In the genomic region with DNA sequence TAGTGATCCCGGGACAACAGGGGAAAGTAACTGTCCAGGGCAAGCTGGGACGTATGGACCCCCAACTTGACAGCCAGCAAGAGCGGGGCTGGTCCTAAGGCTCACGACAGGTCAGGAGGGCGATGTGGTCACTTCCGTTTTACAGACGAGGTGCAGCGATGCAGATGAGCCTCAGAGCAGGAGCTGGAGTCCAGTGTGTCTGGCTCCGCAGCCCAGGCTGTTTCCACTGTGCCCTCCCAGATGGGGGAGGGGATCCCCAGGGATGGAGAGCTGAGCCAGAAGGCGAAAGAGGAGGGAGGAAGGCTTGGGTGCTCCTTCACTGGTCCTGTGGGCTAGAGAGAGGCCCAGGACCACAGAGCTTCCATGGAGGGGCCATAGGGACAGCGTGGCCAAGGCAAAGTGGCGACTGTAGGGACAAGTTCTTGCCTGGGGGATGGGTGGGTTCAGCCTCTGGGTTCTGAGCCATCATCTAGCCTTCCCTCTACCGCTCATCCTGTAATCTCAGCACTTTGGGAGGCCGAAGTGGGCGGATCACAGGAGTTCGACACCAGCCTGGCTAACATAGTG, we compare ENCODE assay signal across 20 cellular contexts. TPM values are rescaled to one million over a fixed set of nuclear protein-coding genes. Genes with fewer than 3 reads are reported as not detected.
A peak's percentile ranks its signal among the peaks of the same experiment; 100 is the strongest.
DNase-seq lines count a peak whose midpoint lies in the region; ATAC-seq and TF ChIP-seq lines count a peak whose summit lies in the region.
"Had no signal": no experiment of that assay in that cellular context is flagged by ENCODE, and none has a peak within 500 bp of the region (broad histone marks: within the 10 kb centered on the region; RNA-seq: fewer than 3 reads in every experiment).

No MANE protein-coding gene starts in this region.

- H3K4me3 ChIP-seq in epithelial cell of esophagus (ENCODE audit: low read length) (peak overlapping the region; percentile 11), tibial nerve (peak overlapping the region in 1 of 4 donors; percentile 74), ovary (no peak overlapping the region)

- H3K9me3 ChIP-seq in T-helper 17 cell (ENCODE audit: control insufficient read depth, low read length, poor library complexity, severe bottlenecking) (no peaks in the 10 kb centered on the region), tibial nerve (no peaks in the 10 kb centered on the region), ovary (no peaks in the 10 kb centered on the region)

- peak overlapping the region in 3 of 4 donors; percentile 58 to 96 (median 74) for H3K27ac ChIP-seq in tibial nerve
- H3K27ac ChIP-seq in ovary = no peak overlapping the region

- TF ChIP-seq CTCF in epithelial cell of esophagus (IDR thresholded peaks at IDR 0.05; ENCODE audit: insufficient read depth, low read depth, low read length, missing control alignments) (no peak), nephron progenitor cell (IDR thresholded peaks at IDR 0.05) (no peak), tibial nerve (IDR thresholded peaks at IDR 0.05) (no peak), ovary (IDR thresholded peaks at IDR 0.05) (no peak)

- ATAC-seq in T-helper 17 cell = no peak
- ATAC-seq in stimulated activated memory B cell treated with anti-CD40 and anti-IgM and Interleukin-4, amounts not matched to agents 10 μg/mL and 1 μg/mL and 100 μg/mL, for 72 hours = no peak
- ATAC-seq: activated CD8-positive, alpha-beta memory T cell treated with anti-CD3 and anti-CD28 coated beads, Interleukin-2, amount 10 ng/mL, durations not matched to agents 7 days and 5 days; left lobe of liver; natural killer cell treated with Interleukin-12 subunit alpha and Interleukin-12 subunit beta and Interleukin-15 and Interleukin-18, amount 100 ng/mL, for 72 hours; Panc1 had no signal

- H3K27ac Mint-ChIP-seq in T-helper 17 cell = peak overlapping the region; percentile 61
- H3K27ac Mint-ChIP-seq in nephron progenitor cell = peak overlapping the region; percentile 78
- H3K27ac Mint-ChIP-seq in stimulated activated memory B cell treated with anti-CD40 and anti-IgM and Interleukin-4, amounts not matched to agents 10 μg/mL and 1 μg/mL and 100 μg/mL, for 72 hours = no peak overlapping the region
- H3K27ac Mint-ChIP-seq: activated CD8-positive, alpha-beta memory T cell treated with anti-CD3 and anti-CD28 coated beads, Interleukin-2, amount 10 ng/mL, durations not matched to agents 7 days and 5 days; activated naive CD4-positive, alpha-beta T cell treated with anti-CD3 and anti-CD28 coated beads for 36 hours; CD14-positive monocyte; natural killer cell treated with Interleukin-12 subunit alpha and Interleukin-12 subunit beta and Interleukin-15 and Interleukin-18, amount 100 ng/mL, for 72 hours; stimulated activated naive CD8-positive, alpha-beta T cell treated with anti-CD3 and anti-CD28 coated beads, Interleukin-15, Interleukin-2, amounts not matched to agents 100 ng/mL and 50 ng/mL, for 24 hours had no signal

- H3K27me3 ChIP-seq in tibial nerve (no peaks in the 10 kb centered on the region), ovary (no peaks in the 10 kb centered on the region)

- no peaks in the 10 kb centered on the region for H3K9me3 Mint-ChIP-seq in nephron progenitor cell
- H3K9me3 Mint-ChIP-seq in stimulated activated memory B cell treated with anti-CD40 and anti-IgM and Interleukin-4, amounts not matched to agents 10 μg/mL and 1 μg/mL and 100 μg/mL, for 72 hours = no peaks in the 10 kb centered on the region
- H3K9me3 Mint-ChIP-seq: activated naive CD4-positive, alpha-beta T cell treated with anti-CD3 and anti-CD28 coated beads for 36 hours; natural killer cell treated with Interleukin-12 subunit alpha and Interleukin-12 subunit beta and Interleukin-15 and Interleukin-18, amount 100 ng/mL, for 72 hours; stimulated activated naive CD8-positive, alpha-beta T cell treated with anti-CD3 and anti-CD28 coated beads, Interleukin-15, Interleukin-2, amounts not matched to agents 100 ng/mL and 50 ng/mL, for 24 hours had no signal

- TF ChIP-seq POLR2A in tibial nerve (IDR thresholded peaks at IDR 0.05) (no peak), ovary (IDR thresholded peaks at IDR 0.05) (no peak)

- H3K4me1 Mint-ChIP-seq in T-helper 17 cell = peaks cover 21% of the 10 kb centered on the region
- H3K4me1 Mint-ChIP-seq in nephron progenitor cell = peaks cover 58% of the 10 kb centered on the region
- peaks cover 11% of the 10 kb centered on the region for H3K4me1 Mint-ChIP-seq in stimulated activated memory B cell treated with anti-CD40 and anti-IgM and Interleukin-4, amounts not matched to agents 10 μg/mL and 1 μg/mL and 100 μg/mL, for 72 hours

- WGBS in tibial nerve, 2 donors = 60 to 64% methylated on average over 16 of the region's 16 CpGs
- 65 to 77% (median 77%) methylated on average over 16 of the region's 16 CpGs for WGBS in ovary, 3 donors

- DNase-seq in T-helper 17 cell = no peak
- no peak for DNase-seq in epithelial cell of esophagus (ENCODE audit: low read depth)
- peak; percentile 27 for DNase-seq in nephron progenitor cell
- DNase-seq in tibial nerve (ENCODE audit: low spot score in 2 of 2) = no peak
- no peak for DNase-seq in ovary
- DNase-seq in dedifferentiated amniotic fluid mesenchymal stem cell (ENCODE audit: extremely low spot score) = no peak
- DNase-seq: activated CD8-positive, alpha-beta memory T cell treated with anti-CD3 and anti-CD28 coated beads, Interleukin-2, amount 10 ng/mL, durations not matched to agents 7 days and 5 days; activated naive CD4-positive, alpha-beta T cell treated with anti-CD3 and anti-CD28 coated beads for 36 hours; caudate nucleus; DMS79; hypothalamus; NCI-H1694; NCI-H69 had no signal

- H3K36me3 ChIP-seq in tibial nerve = peaks cover 0 to 66% (median 5%) of the 10 kb centered on the region in 3 donors
- H3K36me3 ChIP-seq in ovary = no peaks in the 10 kb centered on the region

- peaks cover 0 to 91% (median 58%) of the 10 kb centered on the region in 4 donors for H3K4me1 ChIP-seq in tibial nerve
- peaks cover 48% of the 10 kb centered on the region for H3K4me1 ChIP-seq in ovary (ENCODE audit: insufficient read depth)

- TF ChIP-seq EP300 in tibial nerve (IDR thresholded peaks at IDR 0.05) = no peak
- TF ChIP-seq EP300 in ovary (IDR thresholded peaks at IDR 0.05) = no peak

- intact Hi-C loops in ovary (cut with DNase I) = no loop called here

- H3K36me3 Mint-ChIP-seq in T-helper 17 cell (ENCODE audit: low read depth) (no peaks in the 10 kb centered on the region), nephron progenitor cell (ENCODE audit: low read depth) (peaks cover 32% of the 10 kb centered on the region)
- no peaks in the 10 kb centered on the region for H3K36me3 Mint-ChIP-seq in stimulated activated memory B cell treated with anti-CD40 and anti-IgM and Interleukin-4, amounts not matched to agents 10 μg/mL and 1 μg/mL and 100 μg/mL, for 72 hours
- H3K36me3 Mint-ChIP-seq: activated CD8-positive, alpha-beta memory T cell treated with anti-CD3 and anti-CD28 coated beads, Interleukin-2, amount 10 ng/mL, durations not matched to agents 7 days and 5 days; natural killer cell treated with Interleukin-12 subunit alpha and Interleukin-12 subunit beta and Interleukin-15 and Interleukin-18, amount 100 ng/mL, for 72 hours had no signal

- H3K4me3 Mint-ChIP-seq in T-helper 17 cell = no peak overlapping the region
- H3K4me3 Mint-ChIP-seq in nephron progenitor cell = peak overlapping the region; percentile 59
- H3K4me3 Mint-ChIP-seq in stimulated activated memory B cell treated with anti-CD40 and anti-IgM and Interleukin-4, amounts not matched to agents 10 μg/mL and 1 μg/mL and 100 μg/mL, for 72 hours = no peak overlapping the region
- H3K4me3 Mint-ChIP-seq: activated CD8-positive, alpha-beta memory T cell treated with anti-CD3 and anti-CD28 coated beads, Interleukin-2, amount 10 ng/mL, durations not matched to agents 7 days and 5 days; activated naive CD4-positive, alpha-beta T cell treated with anti-CD3 and anti-CD28 coated beads for 36 hours; CD14-positive monocyte; natural killer cell treated with Interleukin-12 subunit alpha and Interleukin-12 subunit beta and Interleukin-15 and Interleukin-18, amount 100 ng/mL, for 72 hours; stimulated activated naive CD8-positive, alpha-beta T cell treated with anti-CD3 and anti-CD28 coated beads, Interleukin-15, Interleukin-2, amounts not matched to agents 100 ng/mL and 50 ng/mL, for 24 hours had no signal

- H3K27me3 Mint-ChIP-seq in T-helper 17 cell (no peaks in the 10 kb centered on the region), nephron progenitor cell (ENCODE audit: low read depth, poor library complexity) (no peaks in the 10 kb centered on the region)
- H3K27me3 Mint-ChIP-seq in stimulated activated memory B cell treated with anti-CD40 and anti-IgM and Interleukin-4, amounts not matched to agents 10 μg/mL and 1 μg/mL and 100 μg/mL, for 72 hours = peaks cover 8% of the 10 kb centered on the region
- H3K27me3 Mint-ChIP-seq: natural killer cell treated with Interleukin-12 subunit alpha and Interleukin-12 subunit beta and Interleukin-15 and Interleukin-18, amount 100 ng/mL, for 72 hours; stimulated activated naive CD8-positive, alpha-beta T cell treated with anti-CD3 and anti-CD28 coated beads, Interleukin-15, Interleukin-2, amounts not matched to agents 100 ng/mL and 50 ng/mL, for 24 hours had no signal

RNA-seq across cellular contexts. Expression of gene SNX33, which starts 5.7 kb away (rescaled TPM):
- total RNA-seq in T-helper 17 cell (1 to 10 TPM; 1.7 to 1.8 TPM), tibial nerve (10 to 100 TPM; 29.7 to 44.9 (median 31.1) TPM), ovary (10 to 100 TPM; 16.0 to 37.3 (median 32.3) TPM)
- polyA plus RNA-seq in ovary = 10 to 100 TPM; 23.4 to 28.3 TPM

RNA-seq across cellular contexts. Expression of gene IMP3, which starts 13.4 kb away (rescaled TPM):
- total RNA-seq in T-helper 17 cell (10 to 100 TPM; 30.1 to 35.5 TPM), tibial nerve (100 to 1,000 TPM; 163 to 179 (median 170) TPM), ovary (100 to 1,000 TPM in 2 of 7 donors, 10 to 100 TPM in 5; 45.1 to 106 (median 59.6) TPM)
- polyA plus RNA-seq in ovary = 10 to 100 TPM; 47.1 to 51.6 TPM

RNA-seq across cellular contexts. Expression of gene SNUPN, which starts 27.9 kb away (rescaled TPM):
- total RNA-seq in T-helper 17 cell (10 to 100 TPM; 14.5 to 15.0 TPM), tibial nerve (10 to 100 TPM; 16.3 to 35.1 (median 23.7) TPM), ovary (10 to 100 TPM; 20.4 to 34.5 (median 27.5) TPM)
- 10 to 100 TPM; 29.2 to 35.3 TPM for polyA plus RNA-seq in ovary

RNA-seq across cellular contexts. Expression of gene CSPG4, which starts 59.2 kb away (rescaled TPM):
- total RNA-seq in T-helper 17 cell = under 1 TPM in 1 of 2 donors, not detected in 1; 0.08 TPM
- 100 to 1,000 TPM; 100 to 132 (median 115) TPM for total RNA-seq in tibial nerve
- total RNA-seq in ovary = 10 to 100 TPM in 2 of 7 donors, 1 to 10 TPM in 5; 4.2 to 30.0 (median 5.2) TPM
- polyA plus RNA-seq in ovary = 1 to 10 TPM; 3.3 to 7.8 TPM
- total RNA-seq: activated naive CD4-positive, alpha-beta T cell treated with anti-CD3 and anti-CD28 coated beads for 36 hours; endothelial cell of umbilical vein; natural killer cell treated with Interleukin-12 subunit alpha and Interleukin-12 subunit beta and Interleukin-15 and Interleukin-18, amount 100 ng/mL, for 72 hours had no signal
- polyA plus RNA-seq: CD14-positive monocyte, endothelial cell of umbilical vein had no signal

Comparison
In these comparisons a context has a peak if more than half of its experiments do, and no peak if none do; other contexts are left out.
1. H3K27ac ChIP-seq: peak in tibial nerve (3 of 4); none in ovary (0 of 2).
2. RNA of gene SNX33, which starts 5.7 kb away (total RNA-seq): 16.0 to 37.3 TPM in ovary and 29.7 to 44.9 TPM in tibial nerve; 1.7 to 1.8 TPM in T-helper 17 cell; every median in the first group is over 4 times any median in the second.